Comparison of ENCODE assay signal across 24 cellular contexts in the genomic region with DNA sequence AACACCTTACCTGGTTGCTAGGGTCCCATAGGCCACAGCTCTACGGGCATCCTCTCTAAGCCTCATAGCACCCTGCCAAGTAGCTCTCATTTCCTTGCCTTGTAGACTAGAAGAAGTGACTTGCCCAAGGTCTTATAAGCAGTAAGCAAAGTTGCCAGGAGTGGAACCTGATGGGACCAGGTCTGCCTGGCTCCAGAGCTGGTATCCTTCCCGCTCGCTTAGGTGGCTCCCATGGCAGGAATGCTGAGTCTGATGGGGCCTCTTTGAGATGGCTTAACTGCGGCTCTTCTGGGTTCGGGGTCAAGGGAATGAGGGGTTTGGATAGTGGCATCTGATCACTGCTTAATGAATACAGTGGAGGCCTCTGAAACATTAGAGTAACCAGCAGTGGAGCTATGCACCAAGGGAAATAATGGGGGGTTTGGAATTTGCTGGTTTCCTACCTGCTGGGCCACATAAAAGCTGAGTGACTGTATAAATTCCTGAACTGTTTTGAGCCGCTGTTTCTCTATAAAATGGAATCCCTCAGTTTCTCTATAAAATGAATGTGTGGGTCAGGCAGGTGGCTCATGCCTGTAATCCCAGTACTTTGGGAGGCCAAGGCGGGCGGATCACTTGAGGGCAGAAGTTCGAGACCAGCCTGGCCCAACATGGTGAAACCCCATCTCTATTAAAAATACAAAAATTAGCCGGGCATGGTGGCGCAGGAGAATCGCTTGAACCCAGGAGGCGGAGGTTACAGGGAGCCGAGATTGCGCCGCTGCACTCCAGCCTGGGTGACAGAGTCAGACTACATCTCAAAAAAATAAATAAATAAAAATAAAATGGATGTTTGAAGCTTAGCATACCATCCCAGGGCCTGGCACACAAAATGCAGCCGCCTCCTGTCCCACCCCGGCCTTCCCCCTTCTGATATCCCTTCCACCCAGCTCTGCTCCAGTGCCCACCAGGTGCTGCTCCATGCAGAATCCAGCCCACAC. TPM values are rescaled to one million over a fixed set of nuclear protein-coding genes. Genes with fewer than 3 reads are reported as not detected.
"Had no signal": no experiment of that assay in that cellular context is flagged by ENCODE, and none has a peak within 500 bp of the region (broad histone marks: within the 10 kb centered on the region; RNA-seq: fewer than 3 reads in every experiment).

No MANE protein-coding gene starts in this region.

- H3K36me3 ChIP-seq: upper lobe of right lung had no signal

- H3K27ac ChIP-seq: foreskin keratinocyte, neutrophil, parathyroid adenoma, testis, upper lobe of right lung had no signal

- H3K27me3 ChIP-seq: foreskin keratinocyte, neutrophil, testis, upper lobe of right lung had no signal

- H3K4me3 ChIP-seq: testis, upper lobe of right lung had no signal

- ATAC-seq: activated CD8-positive, alpha-beta T cell treated with anti-CD3 and anti-CD28 coated beads, Interleukin-2, amount 10 ng/mL, durations not matched to agents 7 days and 5 days; activated naive CD8-positive, alpha-beta T cell treated with anti-CD3 and anti-CD28 coated beads, Interleukin-2, amount 50 U/mL, for 24 hours; effector memory CD8-positive, alpha-beta T cell; foreskin keratinocyte; naive thymus-derived CD8-positive, alpha-beta T cell; sciatic nerve; stimulated activated memory B cell treated with anti-CD40 and anti-IgM and Interleukin-4, amounts not matched to agents 10 μg/mL and 1 μg/mL and 100 μg/mL, for 72 hours; upper lobe of right lung had no signal

- H3K4me1 ChIP-seq: foreskin keratinocyte, parathyroid adenoma, testis, upper lobe of right lung had no signal

- H3K9me3 ChIP-seq: neutrophil, testis, upper lobe of right lung had no signal

- H3K9ac ChIP-seq: parathyroid adenoma had no signal

- DNase-seq: activated CD4-positive, alpha-beta T cell treated with anti-CD3 and anti-CD28 coated beads, Interleukin-2, amount 10 ng/mL, durations not matched to agents 7 days and 5 days; activated CD8-positive, alpha-beta T cell treated with anti-CD3 and anti-CD28 coated beads, Interleukin-2, amount 10 ng/mL, durations not matched to agents 7 days and 5 days; activated naive CD4-positive, alpha-beta T cell treated with anti-CD3 and anti-CD28 coated beads, Interleukin-2, amount 10 ng/mL, durations not matched to agents 7 days and 5 days; activated naive CD8-positive, alpha-beta T cell treated with anti-CD3 and anti-CD28 coated beads, Interleukin-2, amount 50 U/mL, for 24 hours; activated T-cell treated with anti-CD3 and anti-CD28 coated beads, Interleukin-2, amount 50 U/mL, for 24 hours; aorta; effector memory CD8-positive, alpha-beta T cell; foreskin keratinocyte; hypothalamus; kidney glomerular epithelial cell; naive thymus-derived CD8-positive, alpha-beta T cell; stimulated activated CD4-positive, alpha-beta T cell treated with anti-CD3 and anti-CD28 coated beads, Interleukin-4, amount 100 ng/mL, for 4 hours; T-helper 1 cell; T-helper 9 cell; testis; upper lobe of right lung had no signal

RNA-seq across cellular contexts. Expression of a gene that starts 12.4 kb away (rescaled TPM):
- total RNA-seq: activated CD4-positive, alpha-beta T cell treated with anti-CD3 and anti-CD28 coated beads, Interleukin-2, amount 10 ng/mL, durations not matched to agents 7 days and 5 days; activated CD8-positive, alpha-beta T cell treated with anti-CD3 and anti-CD28 coated beads, Interleukin-2, amount 10 ng/mL, durations not matched to agents 7 days and 5 days; aorta; cerebellum; dermis microvascular lymphatic vessel endothelial cell; epithelial cell of proximal tubule; fibroblast of lung; foreskin keratinocyte; naive thymus-derived CD8-positive, alpha-beta T cell; sciatic nerve; upper lobe of right lung had no signal
- polyA plus RNA-seq: fibroblast of lung; naive thymus-derived CD8-positive, alpha-beta T cell had no signal

RNA-seq across cellular contexts. Expression of a gene that starts 30.7 kb away (rescaled TPM):
- total RNA-seq: activated CD8-positive, alpha-beta T cell treated with anti-CD3 and anti-CD28 coated beads, Interleukin-2, amount 10 ng/mL, durations not matched to agents 7 days and 5 days; epithelial cell of proximal tubule; foreskin keratinocyte had no signal
- polyA plus RNA-seq: foreskin keratinocyte; naive thymus-derived CD8-positive, alpha-beta T cell had no signal
